Comparison of ENCODE assay signal across 16 cellular contexts in the genomic region with DNA sequence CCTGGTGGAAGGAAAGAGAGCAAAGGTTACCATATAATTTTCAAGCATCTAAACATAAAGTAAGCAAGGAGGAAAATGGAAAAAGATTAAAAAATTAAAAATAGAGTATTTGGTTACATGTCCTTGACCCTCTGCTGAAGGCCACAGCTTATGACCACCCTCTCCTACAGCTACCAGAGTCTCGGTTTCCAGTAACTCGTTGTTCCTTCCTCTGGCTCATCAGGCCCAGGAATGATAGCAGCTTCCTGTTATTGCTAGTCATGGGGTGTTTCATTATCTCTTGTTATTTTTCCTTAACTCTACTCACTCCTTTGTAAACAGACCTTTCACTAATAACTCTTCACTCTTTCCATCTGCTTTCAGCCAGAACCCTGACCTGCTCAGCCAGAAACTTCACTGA.
A peak's percentile ranks its signal among the peaks of the same experiment; 100 is the strongest.
DNase-seq lines count a peak whose midpoint lies in the region; ATAC-seq and TF ChIP-seq lines count a peak whose summit lies in the region.
"Had no signal": no experiment of that assay in that cellular context is flagged by ENCODE, and none has a peak within 500 bp of the region (broad histone marks: within the 10 kb centered on the region; RNA-seq: fewer than 3 reads in every experiment).

No MANE protein-coding gene starts in this region.

- no peak for TF ChIP-seq CTCF in brain microvascular endothelial cell (IDR thresholded peaks at IDR 0.05; ENCODE audit: low read depth, low read length, missing control alignments)
- no peak for TF ChIP-seq CTCF in mesothelial cell of epicardium (IDR thresholded peaks at IDR 0.05; ENCODE audit: unreplicated experiment)
- TF ChIP-seq CTCF in WERI-Rb-1 (IDR thresholded peaks at IDR 0.05; ENCODE audit: low read depth, low read length): no peak

- H3K4me3 Mint-ChIP-seq in mesothelial cell of epicardium: no peak overlapping the region
- H3K4me3 Mint-ChIP-seq: CD8-positive, alpha-beta memory T cell had no signal

- in situ Hi-C loops in brain microvascular endothelial cell (cut with HindIII; ENCODE audit: low pct_ligation_motif_present, low sequenced_read_pairs) (no loop called here), G401 (cut with HindIII; ENCODE audit: low sequenced_read_pairs) (no loop called here)

- no peaks in the 10 kb centered on the region for H3K9me3 ChIP-seq in WERI-Rb-1 (ENCODE audit: severe bottlenecking)

- H3K27ac ChIP-seq in brain microvascular endothelial cell (no peak overlapping the region), WERI-Rb-1 (no peak overlapping the region)
- H3K27ac ChIP-seq: PC-9 had no signal

- H3K27me3 ChIP-seq in brain microvascular endothelial cell (replicated peaks) (no peaks in the 10 kb centered on the region), WERI-Rb-1 (ENCODE audit: insufficient read depth, low read depth, severe bottlenecking) (no peaks in the 10 kb centered on the region)

- DNase-seq in HCEC 1CT (peak; percentile 16), brain microvascular endothelial cell (peak; percentile 28), hepatic stellate cell (ENCODE audit: low spot score) (peak; percentile 12), mesothelial cell of epicardium (ENCODE audit: low spot score in 2 of 2, unreplicated experiment in 2 of 2) (no peak), G401 (ENCODE audit: low spot score) (no peak), WERI-Rb-1 (no peak), globus pallidus (ENCODE audit: low spot score) (no peak)
- DNase-seq: CD8-positive, alpha-beta memory T cell; NCI-H1048; NCI-H146; NCI-H2107; NCI-H446; NCI-H748 treated with DMSO at 0.1 percent for 48 hours; PC-9 had no signal

- no peaks in the 10 kb centered on the region for H3K36me3 ChIP-seq in brain microvascular endothelial cell (replicated peaks)
- H3K36me3 ChIP-seq in WERI-Rb-1: no peaks in the 10 kb centered on the region

- H3K9me3 Mint-ChIP-seq in mesothelial cell of epicardium: peaks cover 4% of the 10 kb centered on the region
- H3K9me3 Mint-ChIP-seq: CD8-positive, alpha-beta memory T cell had no signal

- H3K4me3 ChIP-seq in brain microvascular endothelial cell (ENCODE audit: low read depth, low read length): no peak overlapping the region
- no peak overlapping the region for H3K4me3 ChIP-seq in WERI-Rb-1 (ENCODE audit: low read depth, low read length)
- H3K4me3 ChIP-seq: K562, PC-9 had no signal

- H3K36me3 Mint-ChIP-seq in mesothelial cell of epicardium: no peaks in the 10 kb centered on the region
- H3K36me3 Mint-ChIP-seq: CD8-positive, alpha-beta memory T cell had no signal

- H3K27ac Mint-ChIP-seq in mesothelial cell of epicardium: peak overlapping the region; percentile 9
- H3K27ac Mint-ChIP-seq: CD8-positive, alpha-beta memory T cell had no signal

- H3K4me1 Mint-ChIP-seq in mesothelial cell of epicardium: peaks cover 10% of the 10 kb centered on the region
- H3K4me1 Mint-ChIP-seq: CD8-positive, alpha-beta memory T cell had no signal

- ATAC-seq in HG02678 (IDR thresholded peaks at IDR 0.05; ENCODE audit: unreplicated experiment): no peak
- ATAC-seq: K562 had no signal

- no peaks in the 10 kb centered on the region for H3K27me3 Mint-ChIP-seq in mesothelial cell of epicardium (ENCODE audit: low read depth)

Comparison
In these comparisons a context has a peak if more than half of its experiments do, and no peak if none do; other contexts are left out.
1. DNase-seq: peak in HCEC 1CT (single experiment), brain microvascular endothelial cell (single experiment) and hepatic stellate cell (single experiment); none in mesothelial cell of epicardium (0 of 2), G401 (single experiment), WERI-Rb-1 (single experiment) and globus pallidus (single experiment).